In genomic region chr20:24778585-24779031, GRCh38 we compare ENCODE assay signal across 20 cellular contexts.
DNase-seq lines count a peak whose midpoint lies in the region; ATAC-seq, FAIRE-seq and TF ChIP-seq lines count a peak whose summit lies in the region.
"Had no signal": no experiment of that assay in that cellular context is flagged by ENCODE, and none has a peak within 500 bp of the region (broad histone marks: within the 10 kb centered on the region; RNA-seq: fewer than 3 reads in every experiment).

No MANE protein-coding gene starts in this region.

- intact Hi-C loops in CD14-positive monocyte (cut with micrococcal nuclease) = no loop called here
- intact Hi-C loops in sciatic nerve (cut with DNase I) = no loop called here

- no peak overlapping the region for H3K27ac ChIP-seq in tibial nerve
- H3K27ac ChIP-seq: neural progenitor cell had no signal

- TF ChIP-seq RAD21 in Ishikawa (IDR thresholded peaks at IDR 0.05; ENCODE audit: low read depth) = peak; percentile 18; the same call in 1 of the 2 replicates

- H3K27me3 ChIP-seq in tibial nerve = no peaks in the 10 kb centered on the region
- H3K27me3 ChIP-seq: neural progenitor cell had no signal

- H3K36me3 Mint-ChIP-seq in CD14-positive monocyte = no peaks in the 10 kb centered on the region
- H3K36me3 Mint-ChIP-seq: neural progenitor cell had no signal

- H3K9me3 ChIP-seq in tibial nerve = peaks cover 0 to 10% (median 0%) of the 10 kb centered on the region in 4 donors

- no peaks in the 10 kb centered on the region for H3K4me1 ChIP-seq in tibial nerve
- H3K4me1 ChIP-seq: neural progenitor cell had no signal

- H3K4me1 Mint-ChIP-seq in CD14-positive monocyte = no peaks in the 10 kb centered on the region
- H3K4me1 Mint-ChIP-seq: central memory CD8-positive, alpha-beta T cell; WTC11 had no signal

- WGBS in tibial nerve, 2 donors = 66 to 77% methylated on average over 13 to 14 of the region's 14 CpGs

- H3K9me3 Mint-ChIP-seq in CD14-positive monocyte = peaks cover 7 to 16% (median 9%) of the 10 kb centered on the region in 7 donors

- no peak overlapping the region for H3K4me3 Mint-ChIP-seq in CD14-positive monocyte
- H3K4me3 Mint-ChIP-seq: central memory CD8-positive, alpha-beta T cell; effector memory CD8-positive, alpha-beta T cell; neural progenitor cell; T-helper 17 cell; WTC11 had no signal

- FAIRE-seq in H54 (lab: Jason Lieb, UNC) = no peak
- FAIRE-seq: D721Med, H1 had no signal

- peaks cover 8 to 21% (median 18%) of the 10 kb centered on the region in 3 donors for H3K27me3 Mint-ChIP-seq in CD14-positive monocyte (ENCODE audit: low read depth in 3 of 3)

- TF ChIP-seq EP300 in Ishikawa (IDR thresholded peaks at IDR 0.05; ENCODE audit: borderline replicate concordance) (no peak), tibial nerve (IDR thresholded peaks at IDR 0.05) (no peak)

- DNase-seq in CD14-positive monocyte (ENCODE audit: low spot score) (peak; percentile 30), cerebellar cortex (ENCODE audit: low spot score) (peak; percentile 84), sciatic nerve (ENCODE audit: low spot score) (peak; percentile 42), tibial nerve (ENCODE audit: low spot score in 2 of 2) (no peak), H54 (ENCODE audit: insufficient read length, low spot score) (no peak)
- DNase-seq: effector memory CD8-positive, alpha-beta T cell; KG1; mesendoderm; NCI-H1417; NCI-H2227 treated with DMSO at 0.1 percent for 48 hours; stimulated activated naive CD8-positive, alpha-beta T cell treated with anti-CD3 and anti-CD28 coated beads, Interleukin-15, Interleukin-2, amounts not matched to agents 100 U/mL and 50 U/mL, for 24 hours; T-helper 17 cell had no signal

- H3K36me3 ChIP-seq in tibial nerve = no peaks in the 10 kb centered on the region
- H3K36me3 ChIP-seq: neural progenitor cell had no signal

- H3K27ac Mint-ChIP-seq in CD14-positive monocyte = peak overlapping the region in 1 of 7 donors; percentile 55
- H3K27ac Mint-ChIP-seq: effector memory CD8-positive, alpha-beta T cell; neural progenitor cell; T-helper 17 cell; WTC11 had no signal

- TF ChIP-seq POLR2A in tibial nerve (IDR thresholded peaks at IDR 0.05) (no peak), H54 (IDR thresholded peaks at IDR 0.05; ENCODE audit: low read depth, low read length) (no peak)

- no peak for ATAC-seq in sciatic nerve
- ATAC-seq in GM18511 (IDR thresholded peaks at IDR 0.05; ENCODE audit: unreplicated experiment) = no peak
- ATAC-seq: effector memory CD8-positive, alpha-beta T cell; Right ventricle myocardium inferior; stimulated activated naive CD8-positive, alpha-beta T cell treated with anti-CD3 and anti-CD28 coated beads, Interleukin-15, Interleukin-2, amounts not matched to agents 100 U/mL and 50 U/mL, for 24 hours; T-helper 17 cell; WTC11 had no signal

- TF ChIP-seq CTCF in CD14-positive monocyte (IDR thresholded peaks at IDR 0.05) (no peak), tibial nerve (IDR thresholded peaks at IDR 0.05) (no peak)

- H3K4me3 ChIP-seq in tibial nerve = no peak overlapping the region
- H3K4me3 ChIP-seq: neural progenitor cell had no signal

TF ChIP-seq in Ishikawa, 13 proteins besides CTCF, POLR2A, EP300 and RAD21:
- TF ChIP-seq NFIC (IDR thresholded peaks at IDR 0.05) = no peak; the same call in 1 of the 2 replicates
- no peak for TF ChIP-seq REST (IDR thresholded peaks at IDR 0.05; ENCODE audit: low read depth)
- no peak for TF ChIP-seq TEAD4 (IDR thresholded peaks at IDR 0.05)
- no peak for TF ChIP-seq YY1 (IDR thresholded peaks at IDR 0.05; ENCODE audit: low read depth)
- TF ChIP-seq TCF12 (IDR thresholded peaks at IDR 0.05; ENCODE audit: low read depth) = no peak
- TF ChIP-seq, protein P1, sequence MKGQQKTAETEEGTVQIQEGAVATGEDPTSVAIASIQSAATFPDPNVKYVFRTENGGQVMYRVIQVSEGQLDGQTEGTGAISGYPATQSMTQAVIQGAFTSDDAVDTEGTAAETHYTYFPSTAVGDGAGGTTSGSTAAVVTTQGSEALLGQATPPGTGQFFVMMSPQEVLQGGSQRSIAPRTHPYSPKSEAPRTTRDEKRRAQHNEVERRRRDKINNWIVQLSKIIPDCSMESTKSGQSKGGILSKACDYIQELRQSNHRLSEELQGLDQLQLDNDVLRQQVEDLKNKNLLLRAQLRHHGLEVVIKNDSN (IDR thresholded peaks at IDR 0.05) = no peak
TF ChIP-seq in Ishikawa: peak in this region for 0.

Comparison
In these comparisons a context has a peak if more than half of its experiments do, and no peak if none do; other contexts are left out.
1. DNase-seq: peak in CD14-positive monocyte (single experiment), cerebellar cortex (single experiment) and sciatic nerve (single experiment); none in tibial nerve (0 of 2) and H54 (single experiment).